Comparison of ENCODE assay signal across 10 cellular contexts in genomic region chr2:213187833-213188532, GRCh38. TPM values are rescaled to one million over a fixed set of nuclear protein-coding genes. Genes with fewer than 3 reads are reported as not detected.
DNase-seq lines count a peak whose midpoint lies in the region; ATAC-seq and TF ChIP-seq lines count a peak whose summit lies in the region.
"Had no signal": no experiment of that assay in that cellular context is flagged by ENCODE, and none has a peak within 500 bp of the region (broad histone marks: within the 10 kb centered on the region; RNA-seq: fewer than 3 reads in every experiment).

No MANE protein-coding gene starts in this region.

- H3K9me3 ChIP-seq in adipocyte (ENCODE audit: control insufficient read depth, low read length) (peaks cover 4% of the 10 kb centered on the region), iPS-18a (ENCODE audit: control insufficient read depth, low read depth, low read length) (no peaks in the 10 kb centered on the region), thyroid gland (no peaks in the 10 kb centered on the region)

- H3K27me3 ChIP-seq in adipocyte (replicated peaks; ENCODE audit: control insufficient read depth, insufficient read depth, low read length): no peaks in the 10 kb centered on the region
- no peaks in the 10 kb centered on the region for H3K27me3 ChIP-seq in iPS-18a (ENCODE audit: control insufficient read depth, insufficient read depth, low read length)
- no peaks in the 10 kb centered on the region for H3K27me3 ChIP-seq in thyroid gland

- peaks cover 1% of the 10 kb centered on the region; the same call in 1 of the 2 replicates for H3K27me3 Mint-ChIP-seq in HFFc6 (ENCODE audit: insufficient read depth)

- H3K36me3 Mint-ChIP-seq in HFFc6 (ENCODE audit: low read depth): peaks cover 13% of the 10 kb centered on the region
- H3K36me3 Mint-ChIP-seq: natural killer cell had no signal

- ATAC-seq in HG03571 (IDR thresholded peaks at IDR 0.05; ENCODE audit: unreplicated experiment): no peak
- ATAC-seq: natural killer cell had no signal

- H3K9me3 Mint-ChIP-seq in HFFc6: no peaks in the 10 kb centered on the region; the same call in 1 of the 2 replicates
- H3K9me3 Mint-ChIP-seq: natural killer cell had no signal

- H3K36me3 ChIP-seq in adipocyte (ENCODE audit: control insufficient read depth, insufficient read depth, low read length, severe bottlenecking): no peaks in the 10 kb centered on the region
- no peaks in the 10 kb centered on the region for H3K36me3 ChIP-seq in iPS-18a (ENCODE audit: control insufficient read depth, low read depth, low read length)
- no peaks in the 10 kb centered on the region for H3K36me3 ChIP-seq in thyroid gland

- peak overlapping the region; percentile 56 for H3K27ac ChIP-seq in iPS-18a (ENCODE audit: low read length)
- H3K27ac ChIP-seq in thyroid gland: peak overlapping the region in 2 of 3 donors; percentile 40 to 44

- peak; percentile 45 for DNase-seq in HFFc6
- DNase-seq in adipocyte (ENCODE audit: low read depth): peak; percentile 66
- DNase-seq in thyroid gland: peak; percentile 71 to 74
- no peak for DNase-seq in hippocampal formation (lab: John Stamatoyannopoulos, UW)
- no peak for DNase-seq in NCI-H774 (lab: John Stamatoyannopoulos, UW)
- no peak for DNase-seq in erythroblast (lab: John Stamatoyannopoulos, UW)
- DNase-seq: natural killer cell, NCI-H2171 had no signal

- peaks cover 41% of the 10 kb centered on the region for H3K4me1 Mint-ChIP-seq in HFFc6 (ENCODE audit: low read depth)
- H3K4me1 Mint-ChIP-seq: natural killer cell had no signal

- peaks cover 29% of the 10 kb centered on the region for H3K4me1 ChIP-seq in adipocyte (ENCODE audit: control insufficient read depth, insufficient read depth, low read length)
- H3K4me1 ChIP-seq in iPS-18a (ENCODE audit: control insufficient read depth, low read depth, low read length): peaks cover 47% of the 10 kb centered on the region
- H3K4me1 ChIP-seq in thyroid gland: peaks cover 7 to 18% of the 10 kb centered on the region in 2 donors

- TF ChIP-seq POLR2A in thyroid gland (IDR thresholded peaks at IDR 0.05): no peak
- TF ChIP-seq POLR2A in erythroblast (IDR thresholded peaks at IDR 0.05; ENCODE audit: low read length): no peak

- H3K9ac ChIP-seq in adipocyte (ENCODE audit: low read length) (peak overlapping the region; percentile 26), iPS-18a (ENCODE audit: low read length) (peak overlapping the region; percentile 45)

- peak overlapping the region; percentile 70 for H3K4me3 Mint-ChIP-seq in HFFc6
- H3K4me3 Mint-ChIP-seq: natural killer cell had no signal

- 29 to 45% methylated on average over 5 of the region's 5 CpGs for WGBS in thyroid gland, 2 donors

- H3K4me3 ChIP-seq in adipocyte (ENCODE audit: low read length) (no peak overlapping the region), iPS-18a (ENCODE audit: low read length) (peak overlapping the region; percentile 27), thyroid gland (replicated peaks in 1 of 3) (no peak overlapping the region)

- H3K27ac Mint-ChIP-seq in HFFc6: peak overlapping the region; percentile 88
- H3K27ac Mint-ChIP-seq: natural killer cell had no signal

- TF ChIP-seq CTCF in HFFc6 (IDR thresholded peaks at IDR 0.05) (no peak), thyroid gland (IDR thresholded peaks at IDR 0.05) (no peak)

- intact Hi-C loops in thyroid gland (cut with DNase I): no loop called here

RNA-seq across cellular contexts. Expression of gene IKZF2, which starts 36.6 kb away (rescaled TPM):
- total RNA-seq in HFFc6 (2021; fragmentation: NEBNext Ultra II Directional; extraction: Animal tissue kit (Norgen Biotek cat#: 25700)): 10 to 100 TPM in 3 of 6 experiments, 1 to 10 TPM in 3; 6.5 to 12.3 (median 10.2) TPM
- 10 to 100 TPM; 25.3 to 84.8 (median 47.2) TPM for total RNA-seq in thyroid gland

Comparison
In these comparisons a context has a peak if more than half of its experiments do, and no peak if none do; other contexts are left out.
1. DNase-seq: peak in HFFc6 (single experiment), adipocyte (single experiment) and thyroid gland (2 of 2); none in hippocampal formation (0 of 2), NCI-H774 (single experiment) and erythroblast (0 of 2).